14 cellular contexts compared by ENCODE assay signal in genomic region chr6:118680452-118681095, GRCh38. TPM values are rescaled to one million over a fixed set of nuclear protein-coding genes. Genes with fewer than 3 reads are reported as not detected.
A peak's percentile ranks its signal among the peaks of the same experiment; 100 is the strongest.
DNase-seq lines count a peak whose midpoint lies in the region; ATAC-seq and FAIRE-seq lines count a peak whose summit lies in the region.
"Had no signal": no experiment of that assay in that cellular context is flagged by ENCODE, and none has a peak within 500 bp of the region (broad histone marks: within the 10 kb centered on the region; RNA-seq: fewer than 3 reads in every experiment).

No MANE protein-coding gene starts in this region.

- H3K36me3 Mint-ChIP-seq in T-cell: peaks cover 23% of the 10 kb centered on the region

- no peaks in the 10 kb centered on the region for H3K9me3 Mint-ChIP-seq in T-cell

- H3K27ac Mint-ChIP-seq in T-cell: peak overlapping the region; percentile 63 to 79

- H3K4me3 Mint-ChIP-seq in T-cell: peak overlapping the region; percentile 1 to 44 (median 39)

- intact Hi-C loops in sciatic nerve (cut with DNase I): no loop called here

- FAIRE-seq in frontal cortex (lab: Jason Lieb, UNC): no peak
- FAIRE-seq: colon had no signal

- ATAC-seq in T-cell (replicated peaks in 1 of 4) (peak; percentile 52 to 87 (median 71)), sciatic nerve (peak; percentile 87)
- ATAC-seq: esophagus mucosa had no signal

- no peaks in the 10 kb centered on the region for H3K27me3 Mint-ChIP-seq in T-cell

- DNase-seq in NCI-H82 (lab: John Stamatoyannopoulos, UW): peak; percentile 27
- DNase-seq in NCI-H82 treated with DMSO at 0.1 percent for 48 hours (lab: John Stamatoyannopoulos, UW; ENCODE audit: unreplicated experiment): no peak
- DNase-seq in T-cell: peak in 1 of 34 experiments; percentile 17
- peak; percentile 10 to 25 for DNase-seq in frontal cortex (ENCODE audit: low spot score in 2 of 2)
- DNase-seq in sciatic nerve (ENCODE audit: low spot score): no peak
- DNase-seq in 8988T: no peak
- DNase-seq in NCI-H1694 (lab: John Stamatoyannopoulos, UW): no peak
- DNase-seq in T-helper 9 cell: no peak
- DNase-seq: activated gamma-delta T cell, NCI-H1092 treated with DMSO at 0.1 percent for 48 hours, NCI-H510A treated with DMSO at 0.1 percent for 48 hours, retina had no signal

- H3K4me1 Mint-ChIP-seq in T-cell: peaks cover 70 to 81% (median 72%) of the 10 kb centered on the region in 3 donors

- CTCF ChIA-PET in T-cell (lab: Charles Lee): interaction anchor here in 1 of 2 donors (0.7 to 1.1 kb wide), 2 partner anchors 12 to 46 kb away, joined by 3 to 5 read pairs; no protein-coding TSS in a partner anchor

- POLR2A ChIA-PET in T-cell (lab: Charles Lee): interaction anchor here (0.7 kb wide), 2 partner anchors 8 to 371 kb away, joined by 3 to 8 read pairs; no protein-coding TSS in a partner anchor

RNA-seq across cellular contexts. Expression of gene CEP85L, which starts 29.2 kb away (rescaled TPM):
- total RNA-seq in T-cell (100 to 1,000 TPM in 1 of 5 donors, 10 to 100 TPM in 4; 49.7 to 101 (median 53.5) TPM), frontal cortex (42.4 TPM), sciatic nerve (50.4 TPM)

Comparison
In these comparisons a context has a peak if more than half of its experiments do, and no peak if none do; other contexts are left out.
1. DNase-seq: peak in NCI-H82 (single experiment) and frontal cortex (2 of 2); none in NCI-H82 treated with DMSO at 0.1 percent for 48 hours (single experiment), sciatic nerve (single experiment), 8988T (single experiment), NCI-H1694 (single experiment) and T-helper 9 cell (single experiment).